Comparison of ENCODE assay signal across 9 cellular contexts in the genomic region with DNA sequence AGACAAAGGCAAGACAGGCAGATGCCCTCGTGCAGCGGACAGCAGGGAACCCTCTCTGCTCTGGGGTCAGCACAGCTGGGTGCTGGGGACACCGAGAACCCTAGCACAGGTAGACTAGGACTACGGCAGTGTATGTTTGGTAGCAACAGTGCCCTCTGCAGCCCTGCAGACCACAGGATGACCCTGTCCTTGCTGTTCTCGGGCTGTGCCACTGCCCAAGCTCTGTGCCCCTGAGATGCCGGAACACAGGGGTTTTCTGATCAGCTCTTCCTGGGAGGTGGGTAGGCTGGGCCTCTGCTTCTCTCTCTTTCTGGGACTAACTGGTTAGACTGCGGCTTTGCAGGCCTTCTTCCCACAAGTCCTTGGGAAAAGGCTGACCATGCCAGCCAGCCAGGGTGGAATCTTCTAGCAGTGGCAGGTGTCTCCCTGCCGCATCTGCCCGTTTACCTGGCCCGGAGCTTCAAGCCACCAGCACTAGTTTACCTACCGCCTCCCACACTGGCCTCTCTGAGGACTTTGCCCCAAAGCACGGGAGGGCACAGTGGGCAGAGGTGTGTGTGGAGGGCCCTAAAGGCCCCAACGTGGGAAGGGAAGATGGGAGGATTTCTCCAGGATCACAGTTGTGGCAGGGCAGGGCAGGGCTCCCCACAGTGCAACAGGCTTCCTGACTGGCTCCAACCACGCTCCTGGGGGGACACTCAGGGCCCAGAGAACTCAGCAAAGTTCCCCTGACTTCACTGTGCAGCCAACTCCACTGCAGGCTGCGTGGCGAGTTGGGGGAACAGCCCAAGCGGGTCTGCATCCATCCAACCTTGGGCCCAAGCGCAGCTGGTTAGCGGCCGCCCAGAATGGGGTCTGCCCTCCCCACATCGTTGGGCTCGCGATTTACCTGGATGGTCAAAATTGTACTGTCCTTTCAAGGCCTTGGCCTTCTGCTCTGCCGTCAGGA. TPM values are rescaled to one million over a fixed set of nuclear protein-coding genes. Genes with fewer than 3 reads are reported as not detected.
DNase-seq lines count a peak whose midpoint lies in the region; ATAC-seq and TF ChIP-seq lines count a peak whose summit lies in the region.
"Had no signal": no experiment of that assay in that cellular context is flagged by ENCODE, and none has a peak within 500 bp of the region (broad histone marks: within the 10 kb centered on the region; RNA-seq: fewer than 3 reads in every experiment).

No MANE protein-coding gene starts in this region.

- no peak for DNase-seq in activated CD4-positive, alpha-beta T cell treated with anti-CD3 and anti-CD28 coated beads, Interleukin-2, amount 10 ng/mL, durations not matched to agents 7 days and 5 days
- no peak for DNase-seq in activated CD4-positive, alpha-beta T cell treated with anti-CD3 and anti-CD28 coated beads for 48 hours
- DNase-seq in activated naive CD8-positive, alpha-beta T cell treated with anti-CD3 and anti-CD28 coated beads for 36 hours = no peak
- DNase-seq in left lobe of liver (ENCODE audit: low spot score) (peak; percentile 86), suprapubic skin (ENCODE audit: low spot score in 2 of 2) (no peak), KBM-7 (no peak)
- DNase-seq: NCI-H1417 treated with DMSO at 0.1 percent for 48 hours had no signal

- no peak for TF ChIP-seq EP300 in suprapubic skin (IDR thresholded peaks at IDR 0.05)

- no peak overlapping the region for H3K27ac ChIP-seq in suprapubic skin

- ATAC-seq in left lobe of liver (peak; percentile 72), HG02938 (IDR thresholded peaks at IDR 0.05; ENCODE audit: unreplicated experiment) (no peak), HG02642 (IDR thresholded peaks at IDR 0.05; ENCODE audit: poor library complexity, unreplicated experiment) (no peak)

- 67% methylated on average over 15 of the region's 24 CpGs for WGBS in suprapubic skin

- H3K4me3 ChIP-seq in suprapubic skin = peak overlapping the region; percentile 79

- H3K9me3 Mint-ChIP-seq in activated CD4-positive, alpha-beta T cell treated with anti-CD3 and anti-CD28 coated beads, Interleukin-2, amount 10 ng/mL, durations not matched to agents 7 days and 5 days = no peaks in the 10 kb centered on the region
- H3K9me3 Mint-ChIP-seq in activated naive CD8-positive, alpha-beta T cell treated with anti-CD3 and anti-CD28 coated beads for 36 hours = no peaks in the 10 kb centered on the region

- peaks cover 30% of the 10 kb centered on the region for H3K36me3 Mint-ChIP-seq in activated CD4-positive, alpha-beta T cell treated with anti-CD3 and anti-CD28 coated beads, Interleukin-2, amount 10 ng/mL, durations not matched to agents 7 days and 5 days (ENCODE audit: low read depth)
- H3K36me3 Mint-ChIP-seq in activated naive CD8-positive, alpha-beta T cell treated with anti-CD3 and anti-CD28 coated beads for 36 hours = no peaks in the 10 kb centered on the region

- in situ Hi-C loops in KBM-7 (cut with MboI; ENCODE audit: low pct_unique_long_range_greater_than_20kb, low sequenced_read_pairs) = no loop called here

- H3K4me3 Mint-ChIP-seq in activated CD4-positive, alpha-beta T cell treated with anti-CD3 and anti-CD28 coated beads, Interleukin-2, amount 10 ng/mL, durations not matched to agents 7 days and 5 days = peak overlapping the region; percentile 79
- peak overlapping the region; percentile 78 for H3K4me3 Mint-ChIP-seq in activated naive CD8-positive, alpha-beta T cell treated with anti-CD3 and anti-CD28 coated beads for 36 hours

- no peaks in the 10 kb centered on the region for H3K27me3 ChIP-seq in suprapubic skin

- peaks cover 28% of the 10 kb centered on the region for H3K4me1 Mint-ChIP-seq in activated CD4-positive, alpha-beta T cell treated with anti-CD3 and anti-CD28 coated beads, Interleukin-2, amount 10 ng/mL, durations not matched to agents 7 days and 5 days
- H3K4me1 Mint-ChIP-seq in activated naive CD8-positive, alpha-beta T cell treated with anti-CD3 and anti-CD28 coated beads for 36 hours = peaks cover 6% of the 10 kb centered on the region

- CTCF ChIA-PET in activated CD4-positive, alpha-beta T cell treated with anti-CD3 and anti-CD28 coated beads, Interleukin-2, amount 10 ng/mL, durations not matched to agents 7 days and 5 days (lab: Charles Lee) = no interaction called here

- no peaks in the 10 kb centered on the region for H3K9me3 ChIP-seq in suprapubic skin

- peaks cover 49% of the 10 kb centered on the region for H3K36me3 ChIP-seq in suprapubic skin

- H3K27ac Mint-ChIP-seq in activated CD4-positive, alpha-beta T cell treated with anti-CD3 and anti-CD28 coated beads, Interleukin-2, amount 10 ng/mL, durations not matched to agents 7 days and 5 days = peak overlapping the region; percentile 76
- H3K27ac Mint-ChIP-seq in activated naive CD8-positive, alpha-beta T cell treated with anti-CD3 and anti-CD28 coated beads for 36 hours = peak overlapping the region; percentile 66

- no peak for TF ChIP-seq POLR2A in suprapubic skin (IDR thresholded peaks at IDR 0.05)

- POLR2A ChIA-PET in activated CD4-positive, alpha-beta T cell treated with anti-CD3 and anti-CD28 coated beads, Interleukin-2, amount 10 ng/mL, durations not matched to agents 7 days and 5 days (lab: Charles Lee) = no interaction called here

- peaks cover 14% of the 10 kb centered on the region for H3K4me1 ChIP-seq in suprapubic skin

- no peaks in the 10 kb centered on the region for H3K27me3 Mint-ChIP-seq in activated CD4-positive, alpha-beta T cell treated with anti-CD3 and anti-CD28 coated beads, Interleukin-2, amount 10 ng/mL, durations not matched to agents 7 days and 5 days
- no peaks in the 10 kb centered on the region for H3K27me3 Mint-ChIP-seq in activated naive CD8-positive, alpha-beta T cell treated with anti-CD3 and anti-CD28 coated beads for 36 hours

- no peak for TF ChIP-seq CTCF in suprapubic skin (IDR thresholded peaks at IDR 0.05)

RNA-seq across cellular contexts. Expression of gene UCK1, which starts 1.2 kb away (rescaled TPM):
- 10 to 100 TPM; 35.9 to 39.5 TPM for total RNA-seq in activated CD4-positive, alpha-beta T cell treated with anti-CD3 and anti-CD28 coated beads, Interleukin-2, amount 10 ng/mL, durations not matched to agents 7 days and 5 days
- 10 to 100 TPM; 22.1 to 23.0 TPM for total RNA-seq in activated naive CD8-positive, alpha-beta T cell treated with anti-CD3 and anti-CD28 coated beads for 36 hours
- 40.2 TPM for total RNA-seq in left lobe of liver
- total RNA-seq in suprapubic skin = 10 to 100 TPM; 20.0 to 28.0 (median 26.6) TPM

RNA-seq across cellular contexts. Expression of gene PRRT1B, which starts 15.5 kb away (rescaled TPM):
- not detected for total RNA-seq in activated CD4-positive, alpha-beta T cell treated with anti-CD3 and anti-CD28 coated beads, Interleukin-2, amount 10 ng/mL, durations not matched to agents 7 days and 5 days
- total RNA-seq in activated naive CD8-positive, alpha-beta T cell treated with anti-CD3 and anti-CD28 coated beads for 36 hours = not detected
- total RNA-seq in left lobe of liver (8.5 TPM), suprapubic skin (not detected)

RNA-seq across cellular contexts. Expression of gene POMT1, which starts 27.2 kb away (rescaled TPM):
- 10 to 100 TPM; 47.7 to 54.1 TPM for total RNA-seq in activated CD4-positive, alpha-beta T cell treated with anti-CD3 and anti-CD28 coated beads, Interleukin-2, amount 10 ng/mL, durations not matched to agents 7 days and 5 days
- 10 to 100 TPM; 19.4 to 21.5 TPM for total RNA-seq in activated naive CD8-positive, alpha-beta T cell treated with anti-CD3 and anti-CD28 coated beads for 36 hours
- total RNA-seq in left lobe of liver (14.4 TPM), suprapubic skin (10 to 100 TPM; 16.6 to 62.0 (median 34.1) TPM)
